In the genomic region with DNA sequence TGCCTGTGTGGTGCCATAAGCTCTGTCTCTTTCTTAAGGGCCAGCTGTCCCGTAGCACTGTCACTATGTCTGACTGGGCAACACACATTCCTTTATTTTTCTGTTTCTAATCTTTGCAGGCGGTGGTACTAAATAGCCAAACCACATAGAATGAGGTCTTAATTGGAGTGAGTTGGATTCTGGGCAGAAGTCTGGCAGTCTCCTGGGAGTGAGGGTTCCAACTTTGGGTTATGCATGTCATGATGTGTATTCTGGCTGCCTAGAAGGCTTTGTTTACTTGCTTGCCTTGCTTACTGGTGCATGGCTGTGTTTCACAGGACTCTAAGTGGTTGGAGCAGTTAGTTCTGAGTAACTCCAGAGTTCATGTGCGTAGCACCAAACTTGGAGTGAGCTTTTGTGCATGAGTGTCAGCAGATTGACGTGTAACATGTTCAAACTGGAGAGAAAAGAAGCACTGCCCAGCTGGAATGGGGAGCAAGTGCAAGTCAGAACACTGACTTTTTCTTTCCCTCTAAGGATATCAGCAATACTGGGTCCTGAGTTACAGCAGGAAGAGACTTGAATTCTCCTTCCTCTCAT, we compare ENCODE assay signal across 10 cellular contexts.
DNase-seq lines count a peak whose midpoint lies in the region; ATAC-seq and TF ChIP-seq lines count a peak whose summit lies in the region.
"Had no signal": no experiment of that assay in that cellular context is flagged by ENCODE, and none has a peak within 500 bp of the region (broad histone marks: within the 10 kb centered on the region; RNA-seq: fewer than 3 reads in every experiment).

No MANE protein-coding gene starts in this region.

- no peak overlapping the region for H2BK120ac ChIP-seq in neuronal stem cell (ENCODE audit: low read depth, low read length)

- H3K27ac Mint-ChIP-seq in stimulated activated naive B cell treated with anti-CD40 and anti-IgM and Interleukin-4, amounts not matched to agents 10 μg/mL and 1 μg/mL and 100 μg/mL, for 72 hours, result no peak overlapping the region
- no peak overlapping the region for H3K27ac Mint-ChIP-seq in activated T-cell treated with anti-CD3 and anti-CD28 coated beads, Interleukin-2, amount 50 U/mL, for 72 hours
- H3K27ac Mint-ChIP-seq: activated naive CD4-positive, alpha-beta T cell treated with anti-CD3 and anti-CD28 coated beads for 36 hours had no signal

- peaks cover 3 to 5% of the 10 kb centered on the region in 2 donors for H3K27me3 Mint-ChIP-seq in stimulated activated naive B cell treated with anti-CD40 and anti-IgM and Interleukin-4, amounts not matched to agents 10 μg/mL and 1 μg/mL and 100 μg/mL, for 72 hours
- peaks cover 56% of the 10 kb centered on the region for H3K27me3 Mint-ChIP-seq in activated T-cell treated with anti-CD3 and anti-CD28 coated beads, Interleukin-2, amount 50 U/mL, for 72 hours (ENCODE audit: low read depth)

- no peak overlapping the region for H2BK12ac ChIP-seq in neuronal stem cell (ENCODE audit: low read length)

- no peak for TF ChIP-seq POLR2A in testis (IDR thresholded peaks at IDR 0.05)

- H3K36me3 Mint-ChIP-seq in stimulated activated naive B cell treated with anti-CD40 and anti-IgM and Interleukin-4, amounts not matched to agents 10 μg/mL and 1 μg/mL and 100 μg/mL, for 72 hours, result no peaks in the 10 kb centered on the region
- H3K36me3 Mint-ChIP-seq in activated T-cell treated with anti-CD3 and anti-CD28 coated beads, Interleukin-2, amount 50 U/mL, for 72 hours (ENCODE audit: insufficient read depth in 2 of 2), result no peaks in the 10 kb centered on the region

- no peak overlapping the region for H2BK5ac ChIP-seq in neuronal stem cell (ENCODE audit: low read length)

- intact Hi-C loops in testis (cut with DNase I; ENCODE audit: low total_unique reads), result no loop called here

- H3K79me1 ChIP-seq in neuronal stem cell (ENCODE audit: low read depth, low read length), result no peaks in the 10 kb centered on the region

- H3K9me3 ChIP-seq in RWPE2 (ENCODE audit: severe bottlenecking) (no peaks in the 10 kb centered on the region), neuronal stem cell (replicated peaks in 1 of 2; ENCODE audit: control insufficient read depth in 2 of 2, insufficient read depth in 1 of 2, low read depth in 1 of 2, low read length in 2 of 2) (peaks cover 0 to 2% of the 10 kb centered on the region in 2 donors), testis (no peaks in the 10 kb centered on the region)

- TF ChIP-seq CTCF in RWPE2 (IDR thresholded peaks at IDR 0.05; ENCODE audit: poor library complexity, severe bottlenecking) (no peak), testis (IDR thresholded peaks at IDR 0.05) (no peak)

- no peak overlapping the region for H3K18ac ChIP-seq in neuronal stem cell (ENCODE audit: low read length)

- no peak overlapping the region for H2BK15ac ChIP-seq in neuronal stem cell (ENCODE audit: low read length)

- H3K27me3 ChIP-seq in RWPE2 (ENCODE audit: insufficient read depth, poor library complexity, severe bottlenecking) (no peaks in the 10 kb centered on the region), neuronal stem cell (ENCODE audit: control insufficient read depth in 3 of 3, insufficient read depth in 3 of 3, low read depth in 1 of 3, low read length in 3 of 3) (no peaks in the 10 kb centered on the region), testis (no peaks in the 10 kb centered on the region)

- no peak overlapping the region for H3K4me2 ChIP-seq in neuronal stem cell (ENCODE audit: insufficient read depth, low read length, poor library complexity, severe bottlenecking)

- no peak overlapping the region for H3K9ac ChIP-seq in neuronal stem cell (ENCODE audit: low read depth, low read length, poor library complexity)

- no peaks in the 10 kb centered on the region for H3K9me3 Mint-ChIP-seq in stimulated activated naive B cell treated with anti-CD40 and anti-IgM and Interleukin-4, amounts not matched to agents 10 μg/mL and 1 μg/mL and 100 μg/mL, for 72 hours
- H3K9me3 Mint-ChIP-seq in activated T-cell treated with anti-CD3 and anti-CD28 coated beads, Interleukin-2, amount 50 U/mL, for 72 hours, result no peaks in the 10 kb centered on the region

- DNase-seq in AG20443 (ENCODE audit: low spot score) (peak; percentile 73), RWPE2 (ENCODE audit: low spot score) (no peak), fibroblast of the conjunctiva (ENCODE audit: low read depth) (peak; percentile 5), neuronal stem cell (ENCODE audit: low spot score) (no peak), SKM-1 treated with dmso at 0.1 percent for 144 hours (lab: John Stamatoyannopoulos, UW; ENCODE audit: unreplicated experiment) (no peak), testis (no peak)
- DNase-seq in stimulated activated naive B cell treated with anti-CD40 and anti-IgM and Interleukin-4, amounts not matched to agents 10 μg/mL and 1 μg/mL and 100 μg/mL, for 72 hours, result no peak
- no peak for DNase-seq in activated T-cell treated with anti-CD3 and anti-CD28 coated beads, Interleukin-2, amount 50 U/mL, for 72 hours
- DNase-seq: activated naive CD4-positive, alpha-beta T cell treated with anti-CD3 and anti-CD28 coated beads for 36 hours; NCI-H1417 had no signal

- no peak overlapping the region for H3K4me3 Mint-ChIP-seq in stimulated activated naive B cell treated with anti-CD40 and anti-IgM and Interleukin-4, amounts not matched to agents 10 μg/mL and 1 μg/mL and 100 μg/mL, for 72 hours
- no peak overlapping the region for H3K4me3 Mint-ChIP-seq in activated T-cell treated with anti-CD3 and anti-CD28 coated beads, Interleukin-2, amount 50 U/mL, for 72 hours
- H3K4me3 Mint-ChIP-seq: activated naive CD4-positive, alpha-beta T cell treated with anti-CD3 and anti-CD28 coated beads for 36 hours had no signal

- peaks cover 33% of the 10 kb centered on the region for H3K4me1 ChIP-seq in RWPE2 (ENCODE audit: insufficient read depth, poor library complexity, severe bottlenecking)
- peaks cover 9 to 23% of the 10 kb centered on the region in 2 donors for H3K4me1 ChIP-seq in neuronal stem cell (ENCODE audit: control insufficient read depth in 2 of 2, insufficient read depth in 1 of 2, low read depth in 1 of 2, low read length in 2 of 2)
- H3K4me1 ChIP-seq in testis, result no peaks in the 10 kb centered on the region

- H4K8ac ChIP-seq in neuronal stem cell (ENCODE audit: low read depth, low read length), result no peak overlapping the region

- H3K23ac ChIP-seq in neuronal stem cell (ENCODE audit: low read depth, low read length, poor library complexity), result no peak overlapping the region

- peak; percentile 76 for ATAC-seq in RWPE2 (ENCODE audit: low read depth)
- no peak for ATAC-seq in stimulated activated naive B cell treated with anti-CD40 and anti-IgM and Interleukin-4, amounts not matched to agents 10 μg/mL and 1 μg/mL and 100 μg/mL, for 72 hours (replicated peaks)
- no peak for ATAC-seq in activated T-cell treated with anti-CD3 and anti-CD28 coated beads, Interleukin-2, amount 50 U/mL, for 72 hours (replicated peaks in 1 of 2)

- no peak overlapping the region for H2AK5ac ChIP-seq in neuronal stem cell (ENCODE audit: low read depth, low read length)

- H2AFZ ChIP-seq in neuronal stem cell (ENCODE audit: low read length), result peak overlapping the region; percentile 83

- no peak overlapping the region for H3K4ac ChIP-seq in neuronal stem cell (ENCODE audit: low read length)

- no peaks in the 10 kb centered on the region for H3K4me1 Mint-ChIP-seq in stimulated activated naive B cell treated with anti-CD40 and anti-IgM and Interleukin-4, amounts not matched to agents 10 μg/mL and 1 μg/mL and 100 μg/mL, for 72 hours
- H3K4me1 Mint-ChIP-seq in activated T-cell treated with anti-CD3 and anti-CD28 coated beads, Interleukin-2, amount 50 U/mL, for 72 hours (ENCODE audit: low read depth), result no peaks in the 10 kb centered on the region

- H4K91ac ChIP-seq in neuronal stem cell (ENCODE audit: low read depth, low read length, poor library complexity), result no peak overlapping the region

- H3K4me3 ChIP-seq in RWPE2 (ENCODE audit: severe bottlenecking) (no peak overlapping the region), neuronal stem cell (ENCODE audit: low read length in 2 of 2) (peak overlapping the region in 1 of 2 donors; percentile 15), testis (no peak overlapping the region)

- WGBS in neuronal stem cell (ENCODE audit: extremely low coverage in 2 of 2, insufficient read length in 2 of 2, insufficient replicate concordance in 1 of 2), 2 donors, result no CpG with 5 or more reads among the region's 4 CpGs
- 72 to 73% methylated on average over 4 of the region's 4 CpGs for WGBS in testis, 2 donors

- H3K36me3 ChIP-seq in RWPE2 (ENCODE audit: low read depth), result no peaks in the 10 kb centered on the region
- H3K36me3 ChIP-seq in neuronal stem cell (replicated peaks in 1 of 2; ENCODE audit: control insufficient read depth in 2 of 2, insufficient read depth in 2 of 2, low read length in 2 of 2), result no peaks in the 10 kb centered on the region
- H3K36me3 ChIP-seq in testis (ENCODE audit: low read depth, missing control alignments), result no peaks in the 10 kb centered on the region

- no peak overlapping the region for H3K14ac ChIP-seq in neuronal stem cell (ENCODE audit: low read length)

- H3K27ac ChIP-seq in RWPE2 (ENCODE audit: poor library complexity, severe bottlenecking) (peak overlapping the region; percentile 64), neuronal stem cell (replicated peaks; ENCODE audit: low read length) (no peak overlapping the region), testis (no peak overlapping the region)

Comparison
In these comparisons a context has a peak if more than half of its experiments do, and no peak if none do; other contexts are left out.
1. DNase-seq: peak in AG20443 (single experiment) and fibroblast of the conjunctiva (single experiment); none in RWPE2 (single experiment), neuronal stem cell (single experiment), SKM-1 treated with dmso at 0.1 percent for 144 hours (single experiment), stimulated activated naive B cell treated with anti-CD40 and anti-IgM and Interleukin-4, amounts not matched to agents 10 μg/mL and 1 μg/mL and 100 μg/mL, for 72 hours (single experiment), testis (single experiment) and activated T-cell treated with anti-CD3 and anti-CD28 coated beads, Interleukin-2, amount 50 U/mL, for 72 hours (0 of 2).